8 cellular contexts compared by ENCODE assay signal in genomic region chr2:239369631-239370161, GRCh38. TPM values are rescaled to one million over a fixed set of nuclear protein-coding genes. Genes with fewer than 3 reads are reported as not detected.
A peak's percentile ranks its signal among the peaks of the same experiment; 100 is the strongest.
DNase-seq lines count a peak whose midpoint lies in the region; ATAC-seq lines count a peak whose summit lies in the region.

No MANE protein-coding gene starts in this region.

- peaks cover 9 to 18% (median 12%) of the 10 kb centered on the region in 3 donors for H3K4me1 Mint-ChIP-seq in naive B cell

- H3K36me3 Mint-ChIP-seq in naive B cell, result no peaks in the 10 kb centered on the region

- peak overlapping the region in 7 of 8 donors; percentile 25 to 93 (median 85) for H3K4me3 Mint-ChIP-seq in naive B cell

- no peaks in the 10 kb centered on the region for H3K27me3 Mint-ChIP-seq in naive B cell

- peak overlapping the region in 4 of 6 donors; percentile 98 to 100 (median 99) for H3K27ac Mint-ChIP-seq in naive B cell

- peak; percentile 78 for ATAC-seq in GM21526 (IDR thresholded peaks at IDR 0.05; ENCODE audit: low FRiP score, unreplicated experiment)
- ATAC-seq in naive B cell (ENCODE audit: low read depth in 2 of 2), result peak; percentile 88 to 91

- DNase-seq in EL (peak; percentile 79), MV-4-11 (lab: John Stamatoyannopoulos, UW) (peak; percentile 91), activated T-helper 1 cell treated with Interleukin-2 at 50 U/mL for 16 hours (ENCODE audit: low read depth) (peak; percentile 51), naive B cell (peak; percentile 89), HuH-7 (ENCODE audit: low spot score) (no peak), DMS114 treated with DMSO at 0.1 percent for 48 hours (lab: John Stamatoyannopoulos, UW; ENCODE audit: unreplicated experiment) (no peak), middle frontal gyrus (ENCODE audit: extremely low spot score, low spot score) (no peak)

- H3K9me3 Mint-ChIP-seq in naive B cell, result no peaks in the 10 kb centered on the region

RNA-seq across cellular contexts. Expression of gene HDAC4, which starts 31.1 kb away (rescaled TPM):
- polyA plus RNA-seq in naive B cell (ENCODE audit: low read depth in 6 of 6), result 1 to 10 TPM in 5 of 6 donors, not detected in 1; 1.5 to 6.8 (median 2.8) TPM

Comparison
In these comparisons a context has a peak if more than half of its experiments do, and no peak if none do; other contexts are left out.
1. DNase-seq: peak in EL (single experiment), MV-4-11 (single experiment), activated T-helper 1 cell treated with Interleukin-2 at 50 U/mL for 16 hours (single experiment) and naive B cell (single experiment); none in HuH-7 (single experiment), DMS114 treated with DMSO at 0.1 percent for 48 hours (single experiment) and middle frontal gyrus (single experiment).